8 cellular contexts compared by ENCODE assay signal in genomic region chr1:12594490-12594889, GRCh38. TPM values are rescaled to one million over a fixed set of nuclear protein-coding genes. Genes with fewer than 3 reads are reported as not detected.
A peak's percentile ranks its signal among the peaks of the same experiment; 100 is the strongest.
DNase-seq lines count a peak whose midpoint lies in the region; ATAC-seq and TF ChIP-seq lines count a peak whose summit lies in the region.

No MANE protein-coding gene starts in this region.

- no peak overlapping the region for H3K18ac ChIP-seq in trophoblast cell (ENCODE audit: low read length)

- no peak overlapping the region for H2BK120ac ChIP-seq in trophoblast cell (ENCODE audit: insufficient read depth, low read length, poor library complexity)

- WGBS in esophagus, 2 donors: 79 to 81% methylated on average over 6 of the region's 6 CpGs
- no CpG with 5 or more reads among the region's 6 CpGs for WGBS in trophoblast cell (ENCODE audit: extremely low coverage, insufficient coverage, insufficient read length)

- H2AFZ ChIP-seq in trophoblast cell (ENCODE audit: insufficient read depth, low read length, poor library complexity): no peak overlapping the region

- intact Hi-C loops in CD8-positive, alpha-beta T cell (cut with DNase I, micrococcal nuclease): no loop called here
- intact Hi-C loops in Panc1 (cut with micrococcal nuclease; ENCODE audit: unreplicated experiment): loop anchor here (2.0 kb wide), 1 partner anchor 24 kb away; the partner anchor contains the start of gene DHRS3

- H3K79me2 ChIP-seq in trophoblast cell (ENCODE audit: control insufficient read depth, insufficient read depth, low read length, poor library complexity): peaks cover 5% of the 10 kb centered on the region

- H3K9ac ChIP-seq in trophoblast cell (ENCODE audit: low read length): no peak overlapping the region

- peak overlapping the region; percentile 80 for H3K4me3 Mint-ChIP-seq in CD8-positive, alpha-beta T cell

- H3K9me3 Mint-ChIP-seq in CD8-positive, alpha-beta T cell: no peaks in the 10 kb centered on the region

- in situ Hi-C loops in Panc1 (cut with HindIII; ENCODE audit: low pct_unique_long_range_greater_than_20kb, low sequenced_read_pairs): no loop called here

- H3K4me2 ChIP-seq in trophoblast cell (ENCODE audit: low read length): peak overlapping the region; percentile 78

- no peaks in the 10 kb centered on the region for H3K9me3 ChIP-seq in CD8-positive, alpha-beta T cell (ENCODE audit: low read length)
- no peaks in the 10 kb centered on the region for H3K9me3 ChIP-seq in Panc1 (ENCODE audit: control insufficient read depth, insufficient read depth, low read depth, low read length)
- H3K9me3 ChIP-seq in esophagus (ENCODE audit: control insufficient read depth in 2 of 2, insufficient read depth in 1 of 2, low read depth in 1 of 2, low read length in 1 of 2): no peaks in the 10 kb centered on the region
- peaks cover 2% of the 10 kb centered on the region for H3K9me3 ChIP-seq in trophoblast cell (ENCODE audit: insufficient read depth, low read depth, low read length)

- no peaks in the 10 kb centered on the region for H3K27me3 ChIP-seq in CD8-positive, alpha-beta T cell (ENCODE audit: insufficient read depth, low read length)
- no peaks in the 10 kb centered on the region for H3K27me3 ChIP-seq in Panc1 (ENCODE audit: control insufficient read depth, insufficient read depth, low read length)
- H3K27me3 ChIP-seq in esophagus (ENCODE audit: control insufficient read depth in 1 of 2, insufficient read depth in 2 of 2, low read length in 2 of 2): no peaks in the 10 kb centered on the region
- H3K27me3 ChIP-seq in trophoblast cell (ENCODE audit: insufficient read depth, low read length): no peaks in the 10 kb centered on the region

- no peak overlapping the region for H2BK5ac ChIP-seq in trophoblast cell (ENCODE audit: low read depth, low read length, poor library complexity)

- POLR2A ChIA-PET in CD8-positive, alpha-beta T cell (lab: Charles Lee): interaction anchor here (1.0 to 2.7 kb wide), 2 partner anchors 9 to 24 kb away, joined by 4 to 14 read pairs; partner anchors contain the start of gene DHRS3
- POLR2A ChIA-PET in Panc1 (lab: Charles Lee): interaction anchor here (0.7 kb wide), 1 partner anchor 44 kb away, joined by 3 read pairs; no protein-coding TSS in a partner anchor

- H4K8ac ChIP-seq in trophoblast cell (ENCODE audit: low read depth, low read length): no peak overlapping the region

- no peak overlapping the region for H3K14ac ChIP-seq in trophoblast cell (ENCODE audit: low read length)

- no peak for TF ChIP-seq CTCF in CD8-positive, alpha-beta T cell (IDR thresholded peaks at IDR 0.05)
- TF ChIP-seq CTCF in Panc1 (IDR thresholded peaks at IDR 0.05): no peak

- peaks cover 3% of the 10 kb centered on the region for H3K36me3 ChIP-seq in CD8-positive, alpha-beta T cell (ENCODE audit: insufficient read depth, low read length)
- no peaks in the 10 kb centered on the region for H3K36me3 ChIP-seq in Panc1 (ENCODE audit: control insufficient read depth, insufficient read depth, low read length)
- peaks cover 0 to 7% of the 10 kb centered on the region in 2 donors for H3K36me3 ChIP-seq in esophagus (ENCODE audit: control insufficient read depth in 2 of 2, insufficient read depth in 2 of 2, low read length in 1 of 2)
- no peaks in the 10 kb centered on the region for H3K36me3 ChIP-seq in trophoblast cell (ENCODE audit: control insufficient read depth in 1 of 2, insufficient read depth in 2 of 2, low read length in 2 of 2)

- ATAC-seq in CD8-positive, alpha-beta T cell: no peak
- ATAC-seq in Panc1: no peak

- H3K27ac ChIP-seq in CD8-positive, alpha-beta T cell (ENCODE audit: low read depth, low read length): peak overlapping the region; percentile 35
- H3K27ac ChIP-seq in Panc1 (ENCODE audit: low read length) (peak overlapping the region; percentile 96), esophagus (ENCODE audit: low read depth in 2 of 2, low read length in 1 of 2) (peak overlapping the region; percentile 94 to 96), trophoblast cell (ENCODE audit: low read depth, low read length) (no peak overlapping the region)

- H3K4me3 ChIP-seq in CD8-positive, alpha-beta T cell (ENCODE audit: low read depth, low read length): peak overlapping the region; percentile 63
- H3K4me3 ChIP-seq in Panc1 (ENCODE audit: low read depth in 2 of 2, low read length in 2 of 2) (peak overlapping the region in 1 of 2 experiments; percentile 37; a peak in 3 of 4 replicates), esophagus (ENCODE audit: low read depth in 1 of 2, low read length in 2 of 2) (no peak overlapping the region), trophoblast cell (ENCODE audit: low read depth, low read length) (no peak overlapping the region)

- H2AK5ac ChIP-seq in trophoblast cell (ENCODE audit: low read length): no peak overlapping the region

- H4K91ac ChIP-seq in trophoblast cell (ENCODE audit: low read depth, low read length): no peak overlapping the region

- DNase-seq in CD8-positive, alpha-beta T cell: no peak
- no peak for DNase-seq in Panc1 (ENCODE audit: low read depth, low spot score)
- no peak for DNase-seq in trophoblast cell
- DNase-seq in cerebellar cortex (ENCODE audit: low spot score): no peak
- DNase-seq in middle frontal gyrus (ENCODE audit: extremely low spot score, low spot score): no peak
- no peak for DNase-seq in pons (ENCODE audit: low spot score)
- no peak for DNase-seq in UCSD-AML1 (lab: John Stamatoyannopoulos, UW; ENCODE audit: unreplicated experiment)

- no peak overlapping the region for H4K12ac ChIP-seq in trophoblast cell (ENCODE audit: low read depth, low read length)

- H3K79me1 ChIP-seq in trophoblast cell (ENCODE audit: low read length): peaks cover 5% of the 10 kb centered on the region

- CTCF ChIA-PET in CD8-positive, alpha-beta T cell (lab: Charles Lee): interaction anchor here (0.6 to 10.9 kb wide), 4 partner anchors 9 to 212 kb away, joined by 3 to 174 read pairs (median 8); partner anchors contain the start of gene DHRS3
- CTCF ChIA-PET in Panc1 (lab: Charles Lee): interaction anchor here (0.6 to 1.3 kb wide), 3 partner anchors 9 to 322 kb away, joined by 3 to 6 read pairs (median 3); no protein-coding TSS in a partner anchor

- H3K27ac Mint-ChIP-seq in CD8-positive, alpha-beta T cell: peak overlapping the region; percentile 76

- peaks cover 34% of the 10 kb centered on the region for H3K4me1 Mint-ChIP-seq in CD8-positive, alpha-beta T cell (ENCODE audit: low read depth)

- no TSS peak for BruUV-seq in Panc1 (replicated peaks; lab: Mats Ljungman, UMichigan)

- peaks cover 18% of the 10 kb centered on the region for H3K36me3 Mint-ChIP-seq in CD8-positive, alpha-beta T cell

- no peak overlapping the region for H3K23ac ChIP-seq in trophoblast cell (ENCODE audit: low read length)

- H3K27me3 Mint-ChIP-seq in CD8-positive, alpha-beta T cell (ENCODE audit: low read depth): no peaks in the 10 kb centered on the region

- H3K4ac ChIP-seq in trophoblast cell (ENCODE audit: low read depth, low read length): no peak overlapping the region

- no peak overlapping the region for H2BK12ac ChIP-seq in trophoblast cell (ENCODE audit: low read length)

- H3K4me1 ChIP-seq in CD8-positive, alpha-beta T cell (ENCODE audit: insufficient read depth, low read length): peaks cover 16% of the 10 kb centered on the region
- peaks cover 81% of the 10 kb centered on the region for H3K4me1 ChIP-seq in Panc1 (ENCODE audit: control insufficient read depth, insufficient read depth, low read length)
- H3K4me1 ChIP-seq in esophagus (ENCODE audit: control insufficient read depth in 2 of 2, insufficient read depth in 2 of 2, low read length in 1 of 2): peaks cover 10 to 56% of the 10 kb centered on the region in 2 donors
- H3K4me1 ChIP-seq in trophoblast cell (ENCODE audit: control insufficient read depth in 1 of 2, insufficient read depth in 2 of 2, low read length in 2 of 2): peaks cover 17 to 21% of the 10 kb centered on the region in 2 experiments

RNA-seq across cellular contexts. Expression of gene DHRS3, which starts 23.5 kb away (rescaled TPM):
- total RNA-seq in CD8-positive, alpha-beta T cell: 100 to 1,000 TPM; 126 to 129 TPM
- total RNA-seq in Panc1 (2021; ENCODE audit: unreplicated experiment): 113 TPM
- polyA plus RNA-seq in Panc1 (2012; ENCODE audit: insufficient read length): 143 TPM
- polyA plus RNA-seq in esophagus: 10 to 100 TPM; 73.1 to 83.7 TPM
- 6.9 and 7.0 TPM in 2 replicates for polyA plus RNA-seq in trophoblast cell (2013)

RNA-seq across cellular contexts. Expression of gene AADACL4, which starts 49.4 kb away (rescaled TPM):
- total RNA-seq in CD8-positive, alpha-beta T cell: not detected
- total RNA-seq in Panc1 (2021; ENCODE audit: unreplicated experiment): not detected
- not detected for polyA plus RNA-seq in Panc1 (2012; ENCODE audit: insufficient read length)
- not detected for polyA plus RNA-seq in esophagus
- 0.03 TPM in 1 of 2 replicates, not detected in the other for polyA plus RNA-seq in trophoblast cell (2013)
